8 cellular contexts compared by ENCODE assay signal in genomic region chr16:22296225-22297113, GRCh38. TPM values are rescaled to one million over a fixed set of nuclear protein-coding genes. Genes with fewer than 3 reads are reported as not detected.
DNase-seq lines count a peak whose midpoint lies in the region; ATAC-seq and TF ChIP-seq lines count a peak whose summit lies in the region.

No MANE protein-coding gene starts in this region.

- peak overlapping the region; percentile 63; the same call in 1 of the 2 replicates for H2AFZ ChIP-seq in GM23338

- H3K4me3 ChIP-seq in BE2C (ENCODE audit: low read depth, low read length) (peak overlapping the region; percentile 99), GM23338 (peak overlapping the region; percentile 69), fibroblast of mammary gland (ENCODE audit: control insufficient read depth, low read depth, low read length) (peak overlapping the region; percentile 99)

- in situ Hi-C loops in GM13976 (cut with MboI; ENCODE audit: low sequenced_read_pairs, unreplicated experiment) = no loop called here

- no peak overlapping the region for H3K27ac ChIP-seq in GM23338 (ENCODE audit: low read depth)

- H3K9me3 Mint-ChIP-seq in GM23338 (peaks cover 9% of the 10 kb centered on the region; the same call in 1 of the 3 replicates), T-cell (no peaks in the 10 kb centered on the region), progenitor cell of endocrine pancreas (ENCODE audit: low read depth) (no peaks in the 10 kb centered on the region)

- H3K27me3 Mint-ChIP-seq in GM23338 (ENCODE audit: insufficient read depth, low read depth, poor library complexity) (peaks cover 19% of the 10 kb centered on the region), T-cell (peaks cover 0 to 4% of the 10 kb centered on the region in 2 donors), progenitor cell of endocrine pancreas (no peaks in the 10 kb centered on the region)

- peak overlapping the region; percentile 72 for H3K4me2 ChIP-seq in GM23338

- H3F3A ChIP-seq in GM23338 (replicated peaks; ENCODE audit: low read depth) = peaks cover 15% of the 10 kb centered on the region

- H3K27me3 ChIP-seq in BE2C (no peaks in the 10 kb centered on the region), GM23338 (ENCODE audit: insufficient read depth) (no peaks in the 10 kb centered on the region)

- peaks cover 31% of the 10 kb centered on the region for H4K20me1 ChIP-seq in GM23338 (replicated peaks; ENCODE audit: insufficient read depth)

- ATAC-seq in GM23338 = peak; percentile 8
- ATAC-seq in T-cell (replicated peaks in 1 of 4) = peak in 1 of 4 experiments; percentile 0
- ATAC-seq in GM21737 (IDR thresholded peaks at IDR 0.05; ENCODE audit: unreplicated experiment) = no peak
- no peak for ATAC-seq in GM18873 (IDR thresholded peaks at IDR 0.05; ENCODE audit: low FRiP score, unreplicated experiment)

- CTCF ChIA-PET in T-cell (lab: Charles Lee) = interaction anchor here (0.6 to 3.5 kb wide), 14 partner anchors 18 to 1505 kb away, joined by 3 to 23 read pairs (median 4); no protein-coding TSS in a partner anchor

- no peaks in the 10 kb centered on the region for H3K36me3 ChIP-seq in BE2C
- no peaks in the 10 kb centered on the region for H3K36me3 ChIP-seq in GM23338 (ENCODE audit: insufficient read depth)

- peaks cover 40% of the 10 kb centered on the region for H3K79me2 ChIP-seq in GM23338 (replicated peaks; ENCODE audit: insufficient read depth)

- H3K27ac Mint-ChIP-seq in GM23338 (no peak overlapping the region), T-cell (peak overlapping the region; percentile 87 to 96), progenitor cell of endocrine pancreas (peak overlapping the region; percentile 99)

- H3K4me1 ChIP-seq in BE2C (0 out of 2 replicates have a peak, but pooled peaks cover 2% of the 10 kb centered on the region), GM23338 (ENCODE audit: insufficient read depth) (peaks cover 30% of the 10 kb centered on the region)

- H3K36me3 Mint-ChIP-seq in GM23338 (ENCODE audit: low read depth) = peaks cover 17% of the 10 kb centered on the region
- peaks cover 6% of the 10 kb centered on the region for H3K36me3 Mint-ChIP-seq in T-cell
- no peaks in the 10 kb centered on the region for H3K36me3 Mint-ChIP-seq in progenitor cell of endocrine pancreas (ENCODE audit: insufficient read depth)

- H3K4me3 Mint-ChIP-seq in GM23338 (peak overlapping the region; percentile 95), T-cell (peak overlapping the region; percentile 94 to 95 (median 94)), progenitor cell of endocrine pancreas (ENCODE audit: low read depth) (peak overlapping the region; percentile 93)

- DNase-seq in BE2C (no peak), GM23338 (ENCODE audit: low spot score) (peak; percentile 49), T-cell (no peak), fibroblast of mammary gland (ENCODE audit: low read depth) (no peak), progenitor cell of endocrine pancreas (ENCODE audit: low spot score, unreplicated experiment) (no peak), GM13976 (ENCODE audit: low spot score) (no peak)

- H3K4me1 Mint-ChIP-seq in GM23338 = peaks cover 34% of the 10 kb centered on the region
- peaks cover 42 to 45% (median 42%) of the 10 kb centered on the region in 3 donors for H3K4me1 Mint-ChIP-seq in T-cell
- H3K4me1 Mint-ChIP-seq in progenitor cell of endocrine pancreas (ENCODE audit: low read depth) = peaks cover 11% of the 10 kb centered on the region

- H3K9me3 ChIP-seq in BE2C = no peaks in the 10 kb centered on the region

- H3K9me2 ChIP-seq in GM23338 (ENCODE audit: insufficient read depth) = no peaks in the 10 kb centered on the region

- TF ChIP-seq CTCF in BE2C (IDR thresholded peaks at IDR 0.05; ENCODE audit: low read depth, low read length) (no peak), GM23338 (conservative IDR thresholded peaks at IDR 0.05; ENCODE audit: low read depth in 2 of 2) (no peak), fibroblast of mammary gland (conservative IDR thresholded peaks at IDR 0.05; ENCODE audit: control insufficient read depth, insufficient read depth, low read depth, low read length) (no peak), progenitor cell of endocrine pancreas (IDR thresholded peaks at IDR 0.05; ENCODE audit: unreplicated experiment) (no peak), GM13976 (IDR thresholded peaks at IDR 0.05; ENCODE audit: borderline replicate concordance, control extremely low read depth, extremely low read depth, insufficient read depth, missing control alignments) (no peak)

- POLR2A ChIA-PET in T-cell (lab: Charles Lee) = interaction anchor here (0.5 to 2.8 kb wide), 6 partner anchors 88 to 362 kb away, joined by 3 to 27 read pairs (median 10); no protein-coding TSS in a partner anchor

TF ChIP-seq in GM23338, 12 proteins besides CTCF, POLR2A, EP300 and RAD21:
- TF ChIP-seq ETS1 (IDR thresholded peaks at IDR 0.05) = no peak
- no peak for TF ChIP-seq ZNF114 (CRISPR knock-in tag; IDR thresholded peaks at IDR 0.05)
- no peak for TF ChIP-seq REST (IDR thresholded peaks at IDR 0.05; ENCODE audit: unreplicated experiment)
- TF ChIP-seq NANOG (IDR thresholded peaks at IDR 0.05; ENCODE audit: borderline replicate concordance) = no peak
- no peak for TF ChIP-seq CREB1 (CRISPR knock-in tag; IDR thresholded peaks at IDR 0.05; ENCODE audit: low read depth)
- TF ChIP-seq POLR2AphosphoS5 (IDR thresholded peaks at IDR 0.05; ENCODE audit: low read depth) = no peak
- TF ChIP-seq ZNF331 (CRISPR knock-in tag; IDR thresholded peaks at IDR 0.05; ENCODE audit: low read depth) = no peak
- no peak for TF ChIP-seq JUNB (IDR thresholded peaks at IDR 0.05; ENCODE audit: unreplicated experiment)

RNA-seq across cellular contexts. Expression of gene POLR3E, which starts 0.7 kb away (rescaled TPM):
- 73.0 TPM for polyA plus RNA-seq in BE2C (2012; ENCODE audit: insufficient read depth, insufficient read length, low read depth)
- total RNA-seq in GM23338 (2014; rRNA removed; shearing (Covaris generic)) = 109 and 141 TPM in 2 replicates
- polyA plus RNA-seq in GM23338 (2016; fragmentation: Nextera tagmentation; extraction: Ambion mirVana) = 62.7 and 64.4 TPM in 2 replicates
- total RNA-seq in T-cell (100 to 1,000 TPM in 2 of 5 donors, 10 to 100 TPM in 3; 79.3 to 174 (median 99.7) TPM), progenitor cell of endocrine pancreas (65.0 and 69.6 TPM in 2 replicates)
